In the genomic region with DNA sequence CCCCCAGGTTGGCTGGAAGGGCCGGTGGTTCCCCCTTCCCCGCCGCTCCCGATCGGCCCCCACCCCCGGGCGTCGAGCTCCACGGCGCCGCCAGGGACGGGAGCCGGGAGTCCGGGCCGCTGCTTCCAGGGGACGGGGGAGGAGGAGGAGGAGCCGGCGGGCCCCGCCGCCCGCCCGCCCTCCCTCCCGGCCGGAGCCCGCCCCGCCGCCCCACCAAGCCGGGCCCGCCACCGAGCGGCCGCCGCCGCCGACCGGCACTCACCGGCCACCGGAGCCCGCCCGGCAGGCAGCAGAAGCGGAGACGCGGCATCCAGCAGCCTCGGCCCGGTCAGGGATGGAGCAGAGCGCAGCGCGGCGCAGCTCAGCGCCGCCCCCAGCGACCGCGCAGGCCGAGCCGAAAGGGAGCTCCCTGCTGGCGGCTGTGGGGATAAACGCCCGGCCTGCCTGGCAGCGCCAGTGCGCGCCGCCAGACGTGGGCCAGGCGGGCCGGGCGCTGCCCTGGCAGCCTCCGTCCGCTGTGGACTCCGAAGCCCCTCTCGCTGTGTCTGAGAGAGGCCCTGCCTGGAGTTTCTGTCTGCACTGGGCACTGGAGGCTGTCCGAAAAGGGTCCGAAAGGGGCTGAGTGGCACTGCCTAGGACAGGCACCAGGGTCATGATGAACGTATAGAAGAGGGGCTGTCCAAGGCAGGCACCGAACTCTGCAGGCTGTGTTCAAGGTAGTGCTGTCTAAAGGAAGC, we compare ENCODE assay signal across 1 cellular context.
TF ChIP-seq lines count a peak whose summit lies in the region.

TSS of gene MYO18A (minus strand) at position 348 of the 737 bp plus-strand sequence. CDS start 13,458 bp downstream, outside the sequence.

TF ChIP-seq in HepG2, 621 proteins besides CTCF, POLR2A, EP300 and RAD21 (continued from another document and continues in another):
- no peak for TF ChIP-seq TRIM22 (IDR thresholded peaks at IDR 0.05)
- TF ChIP-seq ELF1 (CRISPR knock-in tag; IDR thresholded peaks at IDR 0.05): no peak
- no peak for TF ChIP-seq ZBTB8A (CRISPR knock-in tag; IDR thresholded peaks at IDR 0.05; ENCODE audit: borderline replicate concordance, low read depth)
- no peak for TF ChIP-seq ZNF160 (CRISPR knock-in tag; IDR thresholded peaks at IDR 0.05)
- TF ChIP-seq, protein P1, sequence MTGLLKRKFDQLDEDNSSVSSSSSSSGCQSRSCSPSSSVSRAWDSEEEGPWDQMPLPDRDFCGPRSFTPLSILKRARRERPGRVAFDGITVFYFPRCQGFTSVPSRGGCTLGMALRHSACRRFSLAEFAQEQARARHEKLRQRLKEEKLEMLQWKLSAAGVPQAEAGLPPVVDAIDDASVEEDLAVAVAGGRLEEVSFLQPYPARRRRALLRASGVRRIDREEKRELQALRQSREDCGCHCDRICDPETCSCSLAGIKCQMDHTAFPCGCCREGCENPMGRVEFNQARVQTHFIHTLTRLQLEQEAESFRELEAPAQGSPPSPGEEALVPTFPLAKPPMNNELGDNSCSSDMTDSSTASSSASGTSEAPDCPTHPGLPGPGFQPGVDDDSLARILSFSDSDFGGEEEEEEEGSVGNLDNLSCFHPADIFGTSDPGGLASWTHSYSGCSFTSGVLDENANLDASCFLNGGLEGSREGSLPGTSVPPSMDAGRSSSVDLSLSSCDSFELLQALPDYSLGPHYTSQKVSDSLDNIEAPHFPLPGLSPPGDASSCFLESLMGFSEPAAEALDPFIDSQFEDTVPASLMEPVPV (CRISPR knock-in tag; IDR thresholded peaks at IDR 0.05): no peak
- no peak for TF ChIP-seq NFKBIZ (CRISPR knock-in tag; IDR thresholded peaks at IDR 0.05)
- no peak for TF ChIP-seq RARG (CRISPR knock-in tag; IDR thresholded peaks at IDR 0.05; ENCODE audit: low read depth)
- TF ChIP-seq ZNF598 (CRISPR knock-in tag; IDR thresholded peaks at IDR 0.05; ENCODE audit: borderline replicate concordance): no peak
- no peak for TF ChIP-seq PTBP1 (IDR thresholded peaks at IDR 0.05; ENCODE audit: low read depth, low read length, poor library complexity, severe bottlenecking)
- peak; percentile 60 for TF ChIP-seq ZMYM4 (CRISPR knock-in tag; IDR thresholded peaks at IDR 0.05)
- peak; percentile 59 for TF ChIP-seq SAP130 (CRISPR knock-in tag; IDR thresholded peaks at IDR 0.05; ENCODE audit: low read depth)
- TF ChIP-seq GMEB1 (CRISPR knock-in tag; IDR thresholded peaks at IDR 0.05; ENCODE audit: borderline replicate concordance): no peak; the same call in 1 of the 2 replicates
- no peak for TF ChIP-seq SKIL (CRISPR knock-in tag; IDR thresholded peaks at IDR 0.05; ENCODE audit: borderline replicate concordance)
- no peak for TF ChIP-seq ZNF343 (CRISPR knock-in tag; IDR thresholded peaks at IDR 0.05)
- no peak for TF ChIP-seq ZNF251 (CRISPR knock-in tag; IDR thresholded peaks at IDR 0.05)
- no peak for TF ChIP-seq FOXA1 (IDR thresholded peaks at IDR 0.05)
- no peak for TF ChIP-seq FOXA1 (CRISPR knock-in tag; IDR thresholded peaks at IDR 0.05)
- TF ChIP-seq, protein P2, sequence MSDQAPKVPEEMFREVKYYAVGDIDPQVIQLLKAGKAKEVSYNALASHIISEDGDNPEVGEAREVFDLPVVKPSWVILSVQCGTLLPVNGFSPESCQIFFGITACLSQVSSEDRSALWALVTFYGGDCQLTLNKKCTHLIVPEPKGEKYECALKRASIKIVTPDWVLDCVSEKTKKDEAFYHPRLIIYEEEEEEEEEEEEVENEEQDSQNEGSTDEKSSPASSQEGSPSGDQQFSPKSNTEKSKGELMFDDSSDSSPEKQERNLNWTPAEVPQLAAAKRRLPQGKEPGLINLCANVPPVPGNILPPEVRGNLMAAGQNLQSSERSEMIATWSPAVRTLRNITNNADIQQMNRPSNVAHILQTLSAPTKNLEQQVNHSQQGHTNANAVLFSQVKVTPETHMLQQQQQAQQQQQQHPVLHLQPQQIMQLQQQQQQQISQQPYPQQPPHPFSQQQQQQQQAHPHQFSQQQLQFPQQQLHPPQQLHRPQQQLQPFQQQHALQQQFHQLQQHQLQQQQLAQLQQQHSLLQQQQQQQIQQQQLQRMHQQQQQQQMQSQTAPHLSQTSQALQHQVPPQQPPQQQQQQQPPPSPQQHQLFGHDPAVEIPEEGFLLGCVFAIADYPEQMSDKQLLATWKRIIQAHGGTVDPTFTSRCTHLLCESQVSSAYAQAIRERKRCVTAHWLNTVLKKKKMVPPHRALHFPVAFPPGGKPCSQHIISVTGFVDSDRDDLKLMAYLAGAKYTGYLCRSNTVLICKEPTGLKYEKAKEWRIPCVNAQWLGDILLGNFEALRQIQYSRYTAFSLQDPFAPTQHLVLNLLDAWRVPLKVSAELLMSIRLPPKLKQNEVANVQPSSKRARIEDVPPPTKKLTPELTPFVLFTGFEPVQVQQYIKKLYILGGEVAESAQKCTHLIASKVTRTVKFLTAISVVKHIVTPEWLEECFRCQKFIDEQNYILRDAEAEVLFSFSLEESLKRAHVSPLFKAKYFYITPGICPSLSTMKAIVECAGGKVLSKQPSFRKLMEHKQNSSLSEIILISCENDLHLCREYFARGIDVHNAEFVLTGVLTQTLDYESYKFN (CRISPR knock-in tag; conservative IDR thresholded peaks at IDR 0.05): 0 out of 2 replicates have a peak, but pooled peaks have one; percentile 9
- TF ChIP-seq RERE (CRISPR knock-in tag; IDR thresholded peaks at IDR 0.05; ENCODE audit: low read depth): no peak
- TF ChIP-seq U2AF2 (IDR thresholded peaks at IDR 0.05; ENCODE audit: low read depth, low read length): no peak
- TF ChIP-seq, protein P3, sequence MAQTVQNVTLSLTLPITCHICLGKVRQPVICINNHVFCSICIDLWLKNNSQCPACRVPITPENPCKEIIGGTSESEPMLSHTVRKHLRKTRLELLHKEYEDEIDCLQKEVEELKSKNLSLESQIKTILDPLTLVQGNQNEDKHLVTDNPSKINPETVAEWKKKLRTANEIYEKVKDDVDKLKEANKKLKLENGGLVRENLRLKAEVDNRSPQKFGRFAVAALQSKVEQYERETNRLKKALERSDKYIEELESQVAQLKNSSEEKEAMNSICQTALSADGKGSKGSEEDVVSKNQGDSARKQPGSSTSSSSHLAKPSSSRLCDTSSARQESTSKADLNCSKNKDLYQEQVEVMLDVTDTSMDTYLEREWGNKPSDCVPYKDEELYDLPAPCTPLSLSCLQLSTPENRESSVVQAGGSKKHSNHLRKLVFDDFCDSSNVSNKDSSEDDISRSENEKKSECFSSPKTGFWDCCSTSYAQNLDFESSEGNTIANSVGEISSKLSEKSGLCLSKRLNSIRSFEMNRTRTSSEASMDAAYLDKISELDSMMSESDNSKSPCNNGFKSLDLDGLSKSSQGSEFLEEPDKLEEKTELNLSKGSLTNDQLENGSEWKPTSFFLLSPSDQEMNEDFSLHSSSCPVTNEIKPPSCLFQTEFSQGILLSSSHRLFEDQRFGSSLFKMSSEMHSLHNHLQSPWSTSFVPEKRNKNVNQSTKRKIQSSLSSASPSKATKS (CRISPR knock-in tag; IDR thresholded peaks at IDR 0.05): no peak
- no peak for TF ChIP-seq MYNN (CRISPR knock-in tag; IDR thresholded peaks at IDR 0.05; ENCODE audit: low read depth)
- TF ChIP-seq SMC3 (IDR thresholded peaks at IDR 0.05; ENCODE audit: low read length): no peak
- TF ChIP-seq POLR2AphosphoS5 (IDR thresholded peaks at IDR 0.05; ENCODE audit: low read depth, low read length): 0 out of 2 replicates have a peak, but pooled peaks have one; percentile 26
- no peak for TF ChIP-seq ZNF256 (CRISPR knock-in tag; conservative IDR thresholded peaks at IDR 0.05)
- TF ChIP-seq ZNF781 (CRISPR knock-in tag; IDR thresholded peaks at IDR 0.05; ENCODE audit: borderline replicate concordance, not compliant biosample characterization): no peak
- TF ChIP-seq KMT2B (CRISPR knock-in tag; IDR thresholded peaks at IDR 0.05): no peak
- TF ChIP-seq CHD2 (IDR thresholded peaks at IDR 0.05; ENCODE audit: low read depth, low read length): no peak
- no peak for TF ChIP-seq NFRKB (IDR thresholded peaks at IDR 0.05)
- no peak for TF ChIP-seq CHD4 (IDR thresholded peaks at IDR 0.05; ENCODE audit: borderline replicate concordance, low read length)
- no peak for TF ChIP-seq GPBP1L1 (CRISPR knock-in tag; IDR thresholded peaks at IDR 0.05)
- no peak for TF ChIP-seq TMF1 (CRISPR knock-in tag; IDR thresholded peaks at IDR 0.05; ENCODE audit: low read depth)
